Comparison of ENCODE assay signal across 25 cellular contexts in the genomic region with DNA sequence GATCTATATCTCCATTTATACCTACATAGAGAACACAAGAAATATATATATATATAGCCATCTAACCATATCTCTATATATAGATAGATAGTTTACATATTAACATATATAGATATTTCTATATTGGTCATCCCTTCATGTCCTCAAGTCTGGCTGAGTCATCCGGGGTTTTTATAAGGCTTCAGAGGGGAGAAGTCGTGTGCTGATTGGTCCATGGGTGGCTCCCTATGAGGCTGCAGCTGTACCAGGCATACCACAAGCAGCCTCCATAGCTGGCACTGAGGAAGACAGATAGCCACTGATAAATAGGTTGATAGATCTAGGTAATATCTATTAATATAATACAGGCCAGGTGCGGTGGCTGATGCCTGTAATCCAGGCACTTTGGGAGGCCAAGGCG.
"Had no signal": no experiment of that assay in that cellular context is flagged by ENCODE, and none has a peak within 500 bp of the region (broad histone marks: within the 10 kb centered on the region; RNA-seq: fewer than 3 reads in every experiment).

No MANE protein-coding gene starts in this region.

- H3K36me3 ChIP-seq: ascending aorta had no signal

- DNase-seq: activated B cell treated with CpG ODN at 0.5 μM for 24 hours; activated CD4-positive, alpha-beta T cell treated with anti-CD3 and anti-CD28 coated beads for 1 hour; activated CD4-positive, alpha-beta T cell treated with anti-CD3 and anti-CD28 coated beads, Interleukin-2, amount 10 ng/mL, durations not matched to agents 24 days and 14 days; activated CD4-positive, alpha-beta T cell treated with anti-CD3 and anti-CD28 coated beads, Interleukin-2, amount 50 U/mL, for 48 hours; activated CD8-positive, alpha-beta memory T cell treated with anti-CD3 and anti-CD28 coated beads, Interleukin-2, amount 10 ng/mL, durations not matched to agents 7 days and 5 days; activated effector memory CD4-positive, alpha-beta T cell treated with anti-CD3 and anti-CD28 coated beads, Interleukin-2, amount 50 U/mL, for 16 hours; activated naive CD4-positive, alpha-beta T cell treated with Interleukin-2 at 50 U/mL for 16 hours; activated naive CD8-positive, alpha-beta T cell treated with anti-CD3 and anti-CD28 coated beads, Interleukin-2, amount 50 U/mL, for 24 hours; activated T-cell treated with anti-CD3 and anti-CD28 coated beads, Interleukin-2, amount 50 U/mL, for 4 hours; amniotic stem cell; body of pancreas; central memory CD4-positive, alpha-beta T cell; NCI-H1092; NCI-H1417; NCI-H1930; NCI-H2171; NCI-H226; NCI-H526; NCI-H774; SIG-M5; T-helper 17 cell; T-helper 9 cell had no signal

- H3K27me3 ChIP-seq: ascending aorta, body of pancreas had no signal

- H3K9me3 Mint-ChIP-seq: activated B cell treated with CpG ODN at 0.5 μM for 24 hours; activated naive CD8-positive, alpha-beta T cell treated with anti-CD3 and anti-CD28 coated beads, Interleukin-2, amount 50 U/mL, for 24 hours had no signal

- H3K4me3 Mint-ChIP-seq: activated B cell treated with CpG ODN at 0.5 μM for 24 hours; activated CD4-positive, alpha-beta T cell treated with anti-CD3 and anti-CD28 coated beads, Interleukin-2, amount 10 ng/mL, durations not matched to agents 24 days and 14 days; activated CD8-positive, alpha-beta memory T cell treated with anti-CD3 and anti-CD28 coated beads, Interleukin-2, amount 10 ng/mL, durations not matched to agents 7 days and 5 days; activated naive CD8-positive, alpha-beta T cell treated with anti-CD3 and anti-CD28 coated beads, Interleukin-2, amount 50 U/mL, for 24 hours; activated T-cell treated with anti-CD3 and anti-CD28 coated beads, Interleukin-2, amount 50 U/mL, for 4 hours; T-helper 17 cell had no signal

- H3K4me1 ChIP-seq: ascending aorta, body of pancreas had no signal

- H3K27ac Mint-ChIP-seq: activated B cell treated with CpG ODN at 0.5 μM for 24 hours; activated CD4-positive, alpha-beta T cell treated with anti-CD3 and anti-CD28 coated beads, Interleukin-2, amount 10 ng/mL, durations not matched to agents 24 days and 14 days; activated CD8-positive, alpha-beta memory T cell treated with anti-CD3 and anti-CD28 coated beads, Interleukin-2, amount 10 ng/mL, durations not matched to agents 7 days and 5 days; activated naive CD4-positive, alpha-beta T cell treated with anti-CD3 and anti-CD28 coated beads, Interleukin-2, amount 50 U/mL, for 72 hours; activated naive CD8-positive, alpha-beta T cell treated with anti-CD3 and anti-CD28 coated beads, Interleukin-2, amount 50 U/mL, for 24 hours; T-helper 17 cell had no signal

- H3K27me3 Mint-ChIP-seq: activated CD4-positive, alpha-beta T cell treated with anti-CD3 and anti-CD28 coated beads, Interleukin-2, amount 10 ng/mL, durations not matched to agents 24 days and 14 days; activated CD8-positive, alpha-beta memory T cell treated with anti-CD3 and anti-CD28 coated beads, Interleukin-2, amount 10 ng/mL, durations not matched to agents 7 days and 5 days; activated naive CD8-positive, alpha-beta T cell treated with anti-CD3 and anti-CD28 coated beads, Interleukin-2, amount 50 U/mL, for 24 hours; T-helper 17 cell had no signal

- ATAC-seq: activated CD8-positive, alpha-beta memory T cell treated with anti-CD3 and anti-CD28 coated beads, Interleukin-2, amount 10 ng/mL, durations not matched to agents 7 days and 5 days; activated naive CD4-positive, alpha-beta T cell treated with anti-CD3 and anti-CD28 coated beads, Interleukin-2, amount 50 U/mL, for 72 hours; activated naive CD8-positive, alpha-beta T cell treated with anti-CD3 and anti-CD28 coated beads, Interleukin-2, amount 50 U/mL, for 24 hours; activated T-cell treated with anti-CD3 and anti-CD28 coated beads, Interleukin-2, amount 50 U/mL, for 4 hours; body of pancreas; T-helper 17 cell had no signal

- H3K36me3 Mint-ChIP-seq: activated CD8-positive, alpha-beta memory T cell treated with anti-CD3 and anti-CD28 coated beads, Interleukin-2, amount 10 ng/mL, durations not matched to agents 7 days and 5 days; activated naive CD4-positive, alpha-beta T cell treated with anti-CD3 and anti-CD28 coated beads, Interleukin-2, amount 50 U/mL, for 72 hours had no signal

- H3K27ac ChIP-seq: ascending aorta, body of pancreas, coronary artery had no signal

- H3K4me1 Mint-ChIP-seq: activated B cell treated with CpG ODN at 0.5 μM for 24 hours; activated CD4-positive, alpha-beta T cell treated with anti-CD3 and anti-CD28 coated beads, Interleukin-2, amount 10 ng/mL, durations not matched to agents 24 days and 14 days; activated CD8-positive, alpha-beta memory T cell treated with anti-CD3 and anti-CD28 coated beads, Interleukin-2, amount 10 ng/mL, durations not matched to agents 7 days and 5 days; activated naive CD8-positive, alpha-beta T cell treated with anti-CD3 and anti-CD28 coated beads, Interleukin-2, amount 50 U/mL, for 24 hours; T-helper 17 cell had no signal

- H3K9me3 ChIP-seq: ascending aorta, body of pancreas had no signal

- H3K4me3 ChIP-seq: ascending aorta, body of pancreas, coronary artery had no signal
